26 cellular contexts compared by ENCODE assay signal in genomic region chr11:3205261-3206127, GRCh38. TPM values are rescaled to one million over a fixed set of nuclear protein-coding genes. Genes with fewer than 3 reads are reported as not detected.
DNase-seq lines count a peak whose midpoint lies in the region; ATAC-seq and TF ChIP-seq lines count a peak whose summit lies in the region.
"Had no signal": no experiment of that assay in that cellular context is flagged by ENCODE, and none has a peak within 500 bp of the region (broad histone marks: within the 10 kb centered on the region; RNA-seq: fewer than 3 reads in every experiment).

No MANE protein-coding gene starts in this region.

- peak; percentile 30 for DNase-seq in EH (ENCODE audit: low read depth)
- no peak for DNase-seq in NT2/D1 (ENCODE audit: low read depth, low spot score)
- DNase-seq in glutamatergic neuron = peak; percentile 23
- peak; percentile 84 for DNase-seq in osteoblast (ENCODE audit: insufficient read length, low spot score, missing footprints)
- DNase-seq in anterior cingulate cortex (lab: John Stamatoyannopoulos, UW) = no peak
- DNase-seq in CD8-positive, alpha-beta T cell = no peak
- no peak for DNase-seq in activated T-helper 1 cell treated with anti-CD3 and anti-CD28 coated beads, Interleukin-12 subunit alpha, Interleukin-12 subunit beta, Interleukin-2, Interleukin-4 antibody, amounts not matched to agents 30 ng/mL and 10 ng/mL and 1 ng/mL, durations not matched to agents 14 hours and 24 hours and 36 hours (ENCODE audit: low spot score)
- DNase-seq: activated CD8-positive, alpha-beta memory T cell treated with anti-CD3 and anti-CD28 coated beads for 24 hours; brain microvascular endothelial cell; cortex of kidney; foreskin fibroblast; HCEC 1CT; hippocampal formation; Kasumi-1; mesendoderm; NCI-H1105 treated with DMSO at 0.1 percent for 48 hours; NCI-H510A treated with DMSO at 0.1 percent for 48 hours; stimulated activated CD4-positive, alpha-beta T cell treated with anti-CD3 and anti-CD28 coated beads, Interleukin-4, amount 100 ng/mL, for 1 hour; stimulated activated naive CD8-positive, alpha-beta T cell treated with anti-CD3 and anti-CD28 coated beads, Interleukin-15, amount 100 ng/mL, for 72 hours; transverse colon had no signal

- ATAC-seq in CD8-positive, alpha-beta T cell = no peak
- ATAC-seq: stimulated activated naive CD8-positive, alpha-beta T cell treated with anti-CD3 and anti-CD28 coated beads, Interleukin-15, amount 100 ng/mL, for 72 hours had no signal

- H3K27me3 Mint-ChIP-seq in glutamatergic neuron (ENCODE audit: unreplicated experiment) = peaks cover 4% of the 10 kb centered on the region
- peaks cover 9% of the 10 kb centered on the region for H3K27me3 Mint-ChIP-seq in CD8-positive, alpha-beta T cell (ENCODE audit: low read depth)
- H3K27me3 Mint-ChIP-seq in activated T-helper 1 cell treated with anti-CD3 and anti-CD28 coated beads, Interleukin-12 subunit alpha, Interleukin-12 subunit beta, Interleukin-2, Interleukin-4 antibody, amounts not matched to agents 30 ng/mL and 10 ng/mL and 1 ng/mL, durations not matched to agents 14 hours and 24 hours and 36 hours (ENCODE audit: insufficient read depth) = peaks cover 5% of the 10 kb centered on the region

- H3K4me3 ChIP-seq in NT2/D1 (ENCODE audit: insufficient read length, low read depth) (no peak overlapping the region), osteoblast (ENCODE audit: insufficient read depth, low read length) (peak overlapping the region; percentile 30)
- no peak overlapping the region for H3K4me3 ChIP-seq in CD8-positive, alpha-beta T cell (ENCODE audit: low read depth, low read length)
- H3K4me3 ChIP-seq: transverse colon had no signal

- H3K9me3 Mint-ChIP-seq in glutamatergic neuron (ENCODE audit: unreplicated experiment) = peaks cover 2% of the 10 kb centered on the region
- H3K9me3 Mint-ChIP-seq in CD8-positive, alpha-beta T cell = no peaks in the 10 kb centered on the region
- no peaks in the 10 kb centered on the region for H3K9me3 Mint-ChIP-seq in activated T-helper 1 cell treated with anti-CD3 and anti-CD28 coated beads, Interleukin-12 subunit alpha, Interleukin-12 subunit beta, Interleukin-2, Interleukin-4 antibody, amounts not matched to agents 30 ng/mL and 10 ng/mL and 1 ng/mL, durations not matched to agents 14 hours and 24 hours and 36 hours
- H3K9me3 Mint-ChIP-seq: nephron; stimulated activated naive CD8-positive, alpha-beta T cell treated with anti-CD3 and anti-CD28 coated beads, Interleukin-15, amount 100 ng/mL, for 72 hours had no signal

- peaks cover 71% of the 10 kb centered on the region for H3K27me3 ChIP-seq in NT2/D1 (ENCODE audit: insufficient read depth, insufficient read length)
- H3K27me3 ChIP-seq in osteoblast (ENCODE audit: insufficient read depth, low read length) = peaks cover 43% of the 10 kb centered on the region
- no peaks in the 10 kb centered on the region for H3K27me3 ChIP-seq in CD8-positive, alpha-beta T cell (ENCODE audit: insufficient read depth, low read length)

- intact Hi-C loops in CD8-positive, alpha-beta T cell (cut with DNase I, micrococcal nuclease) = no loop called here
- intact Hi-C loops in activated T-helper 1 cell treated with anti-CD3 and anti-CD28 coated beads, Interleukin-12 subunit alpha, Interleukin-12 subunit beta, Interleukin-2, Interleukin-4 antibody, amounts not matched to agents 30 ng/mL and 10 ng/mL and 1 ng/mL, durations not matched to agents 14 hours and 24 hours and 36 hours (cut with micrococcal nuclease) = no loop called here

- H3K9me3 ChIP-seq in NT2/D1 (ENCODE audit: insufficient read depth, low read length) (peaks cover 10% of the 10 kb centered on the region; the same call in 1 of the 2 replicates), osteoblast (ENCODE audit: low read depth, low read length) (no peaks in the 10 kb centered on the region)
- H3K9me3 ChIP-seq in CD8-positive, alpha-beta T cell (ENCODE audit: low read length) = no peaks in the 10 kb centered on the region
- H3K9me3 ChIP-seq: transverse colon had no signal

- POLR2A ChIA-PET in CD8-positive, alpha-beta T cell (lab: Charles Lee) = no interaction called here

- H2AFZ ChIP-seq in osteoblast (ENCODE audit: low read length) = peak overlapping the region; percentile 62

- H3K4me3 Mint-ChIP-seq in glutamatergic neuron (ENCODE audit: unreplicated experiment) = no peak overlapping the region
- H3K4me3 Mint-ChIP-seq in CD8-positive, alpha-beta T cell = no peak overlapping the region
- no peak overlapping the region for H3K4me3 Mint-ChIP-seq in activated T-helper 1 cell treated with anti-CD3 and anti-CD28 coated beads, Interleukin-12 subunit alpha, Interleukin-12 subunit beta, Interleukin-2, Interleukin-4 antibody, amounts not matched to agents 30 ng/mL and 10 ng/mL and 1 ng/mL, durations not matched to agents 14 hours and 24 hours and 36 hours
- H3K4me3 Mint-ChIP-seq: activated naive CD8-positive, alpha-beta T cell; B cell; nephron; stimulated activated naive CD8-positive, alpha-beta T cell treated with anti-CD3 and anti-CD28 coated beads, Interleukin-15, amount 100 ng/mL, for 72 hours had no signal

- TF ChIP-seq CTCF in glutamatergic neuron (IDR thresholded peaks at IDR 0.05; ENCODE audit: partially characterized antibody, unreplicated experiment) (no peak), osteoblast (IDR thresholded peaks at IDR 0.05; ENCODE audit: extremely low read depth, low read depth, low read length) (no peak)
- no peak for TF ChIP-seq CTCF in CD8-positive, alpha-beta T cell (IDR thresholded peaks at IDR 0.05)

- H3K79me2 ChIP-seq in osteoblast (ENCODE audit: insufficient read depth, low read length) = no peaks in the 10 kb centered on the region

- peak overlapping the region; percentile 25 for H3K9ac ChIP-seq in NT2/D1 (ENCODE audit: insufficient read length, low read depth)

- no peak overlapping the region for H3K27ac ChIP-seq in osteoblast (ENCODE audit: low read depth, low read length)
- no peak overlapping the region for H3K27ac ChIP-seq in CD8-positive, alpha-beta T cell (ENCODE audit: low read depth, low read length)
- H3K27ac ChIP-seq: brain microvascular endothelial cell, RWPE1, transverse colon had no signal

- H3K4me1 ChIP-seq in NT2/D1 (ENCODE audit: insufficient read depth, insufficient read length) = peaks cover 11% of the 10 kb centered on the region
- H3K4me1 ChIP-seq in osteoblast (ENCODE audit: insufficient read depth, low read length) = no peaks in the 10 kb centered on the region
- H3K4me1 ChIP-seq in CD8-positive, alpha-beta T cell (ENCODE audit: insufficient read depth, low read length) = peaks cover 28% of the 10 kb centered on the region

- peaks cover 15% of the 10 kb centered on the region for H3K4me1 Mint-ChIP-seq in glutamatergic neuron (ENCODE audit: low read depth, unreplicated experiment)
- peaks cover 3% of the 10 kb centered on the region for H3K4me1 Mint-ChIP-seq in CD8-positive, alpha-beta T cell (ENCODE audit: low read depth)
- H3K4me1 Mint-ChIP-seq in activated T-helper 1 cell treated with anti-CD3 and anti-CD28 coated beads, Interleukin-12 subunit alpha, Interleukin-12 subunit beta, Interleukin-2, Interleukin-4 antibody, amounts not matched to agents 30 ng/mL and 10 ng/mL and 1 ng/mL, durations not matched to agents 14 hours and 24 hours and 36 hours (ENCODE audit: low read depth) = no peaks in the 10 kb centered on the region
- H3K4me1 Mint-ChIP-seq: B cell had no signal

- CTCF ChIA-PET in CD8-positive, alpha-beta T cell (lab: Charles Lee) = no interaction called here

- no peaks in the 10 kb centered on the region for H4K20me1 ChIP-seq in osteoblast (ENCODE audit: insufficient read depth, low read length)

- H3K27ac Mint-ChIP-seq in glutamatergic neuron (ENCODE audit: unreplicated experiment) = peak overlapping the region; percentile 64
- H3K27ac Mint-ChIP-seq in CD8-positive, alpha-beta T cell = no peak overlapping the region
- H3K27ac Mint-ChIP-seq in activated T-helper 1 cell treated with anti-CD3 and anti-CD28 coated beads, Interleukin-12 subunit alpha, Interleukin-12 subunit beta, Interleukin-2, Interleukin-4 antibody, amounts not matched to agents 30 ng/mL and 10 ng/mL and 1 ng/mL, durations not matched to agents 14 hours and 24 hours and 36 hours = no peak overlapping the region
- H3K27ac Mint-ChIP-seq: activated naive CD8-positive, alpha-beta T cell; B cell; nephron; stimulated activated naive CD8-positive, alpha-beta T cell treated with anti-CD3 and anti-CD28 coated beads, Interleukin-15, amount 100 ng/mL, for 72 hours had no signal

- H3K4me2 ChIP-seq in osteoblast (ENCODE audit: insufficient read depth, low read length) = peak overlapping the region; percentile 64

- H3K36me3 Mint-ChIP-seq in glutamatergic neuron (ENCODE audit: unreplicated experiment) = peaks cover under 1% of the 10 kb centered on the region
- no peaks in the 10 kb centered on the region for H3K36me3 Mint-ChIP-seq in CD8-positive, alpha-beta T cell
- no peaks in the 10 kb centered on the region for H3K36me3 Mint-ChIP-seq in activated T-helper 1 cell treated with anti-CD3 and anti-CD28 coated beads, Interleukin-12 subunit alpha, Interleukin-12 subunit beta, Interleukin-2, Interleukin-4 antibody, amounts not matched to agents 30 ng/mL and 10 ng/mL and 1 ng/mL, durations not matched to agents 14 hours and 24 hours and 36 hours (ENCODE audit: low read depth)
- H3K36me3 Mint-ChIP-seq: activated naive CD8-positive, alpha-beta T cell had no signal

- no peaks in the 10 kb centered on the region for H3K36me3 ChIP-seq in NT2/D1 (ENCODE audit: insufficient read depth, insufficient read length, low read length)
- no peaks in the 10 kb centered on the region for H3K36me3 ChIP-seq in osteoblast (ENCODE audit: insufficient read depth, low read length)
- no peaks in the 10 kb centered on the region for H3K36me3 ChIP-seq in CD8-positive, alpha-beta T cell (ENCODE audit: insufficient read depth, low read length)
- H3K36me3 ChIP-seq: brain microvascular endothelial cell, transverse colon had no signal

RNA-seq across cellular contexts. Expression of gene MRGPRG, which starts 13.1 kb away (rescaled TPM):
- total RNA-seq in glutamatergic neuron (ENCODE audit: unreplicated experiment) = not detected
- not detected in 2 replicates for total RNA-seq in osteoblast
- total RNA-seq in CD8-positive, alpha-beta T cell = not detected
- total RNA-seq in activated T-helper 1 cell treated with anti-CD3 and anti-CD28 coated beads, Interleukin-12 subunit alpha, Interleukin-12 subunit beta, Interleukin-2, Interleukin-4 antibody, amounts not matched to agents 30 ng/mL and 10 ng/mL and 1 ng/mL, durations not matched to agents 14 hours and 24 hours and 36 hours = not detected in 2 replicates
- total RNA-seq: B cell, HT-29, skeletal muscle tissue, transverse colon had no signal

RNA-seq across cellular contexts. Expression of gene MRGPRE, which starts 26.7 kb away (rescaled TPM):
- total RNA-seq in glutamatergic neuron (ENCODE audit: unreplicated experiment) (1.0 TPM), osteoblast (under 0.01 TPM in 1 of 2 replicates, not detected in the other)
- total RNA-seq in CD8-positive, alpha-beta T cell = not detected
- not detected in 2 replicates for total RNA-seq in activated T-helper 1 cell treated with anti-CD3 and anti-CD28 coated beads, Interleukin-12 subunit alpha, Interleukin-12 subunit beta, Interleukin-2, Interleukin-4 antibody, amounts not matched to agents 30 ng/mL and 10 ng/mL and 1 ng/mL, durations not matched to agents 14 hours and 24 hours and 36 hours
- total RNA-seq: B cell, skeletal muscle tissue, transverse colon had no signal

RNA-seq across cellular contexts. Expression of gene OSBPL5, which starts 40.4 kb away (rescaled TPM):
- 115 TPM for total RNA-seq in glutamatergic neuron (ENCODE audit: unreplicated experiment)
- 46.0 and 49.9 TPM in 2 replicates for total RNA-seq in osteoblast
- 1 to 10 TPM; 7.7 to 9.4 TPM for total RNA-seq in CD8-positive, alpha-beta T cell
- 1.6 and 1.9 TPM in 2 replicates for total RNA-seq in activated T-helper 1 cell treated with anti-CD3 and anti-CD28 coated beads, Interleukin-12 subunit alpha, Interleukin-12 subunit beta, Interleukin-2, Interleukin-4 antibody, amounts not matched to agents 30 ng/mL and 10 ng/mL and 1 ng/mL, durations not matched to agents 14 hours and 24 hours and 36 hours

Comparison
In these comparisons a context has a peak if more than half of its experiments do, and no peak if none do; other contexts are left out.
1. DNase-seq: peak in EH (single experiment), glutamatergic neuron (single experiment) and osteoblast (single experiment); none in NT2/D1 (single experiment), anterior cingulate cortex (0 of 58), CD8-positive, alpha-beta T cell (0 of 7) and activated T-helper 1 cell treated with anti-CD3 and anti-CD28 coated beads, Interleukin-12 subunit alpha, Interleukin-12 subunit beta, Interleukin-2, Interleukin-4 antibody, amounts not matched to agents 30 ng/mL and 10 ng/mL and 1 ng/mL, durations not matched to agents 14 hours and 24 hours and 36 hours (single experiment).